Comparison of ENCODE assay signal across 35 cellular contexts in the genomic region with DNA sequence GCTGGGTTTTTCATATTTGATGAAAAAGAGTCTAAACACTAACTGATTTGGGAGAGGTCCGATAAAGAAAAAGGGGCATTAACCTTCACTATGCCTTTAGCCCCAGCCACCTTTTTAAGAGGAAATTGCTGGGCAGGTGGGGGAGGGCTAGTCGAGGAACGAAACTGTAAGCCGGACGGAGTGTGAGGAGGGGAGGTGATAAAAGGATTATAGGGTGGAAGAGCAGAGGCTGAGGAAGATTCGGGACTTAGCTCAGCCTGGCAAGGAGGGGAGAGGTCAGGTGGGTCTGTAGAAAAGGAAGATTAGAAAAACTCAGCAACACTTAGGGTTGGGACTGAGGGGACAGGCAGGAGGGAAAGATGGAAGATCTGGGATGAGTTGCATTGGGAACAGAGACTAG.
"Had no signal": no experiment of that assay in that cellular context is flagged by ENCODE, and none has a peak within 500 bp of the region (broad histone marks: within the 10 kb centered on the region; RNA-seq: fewer than 3 reads in every experiment).

No MANE protein-coding gene starts in this region.

- H3K9ac ChIP-seq: KMS-11 had no signal

- H3K4me2 ChIP-seq: KMS-11 had no signal

- H3K4me3 ChIP-seq: MG63 had no signal

- H3K27ac ChIP-seq: KMS-11 had no signal

- H3K27me3 ChIP-seq: MG63 had no signal

- H3K36me3 ChIP-seq: MG63 had no signal

- DNase-seq: Karpas-422, Kasumi-1, KBM-7, KG1, MG63, MM.1S, MV-4-11, NCI-H1048, NCI-H1092, NCI-H1092 treated with DMSO at 0.1 percent for 48 hours, NCI-H1105, NCI-H1105 treated with DMSO at 0.1 percent for 48 hours, NCI-H1417, NCI-H1417 treated with DMSO at 0.1 percent for 48 hours, NCI-H1436, NCI-H1436 treated with DMSO at 0.1 percent for 48 hours, NCI-H146, NCI-H1694, NCI-H1694 treated with DMSO at 0.1 percent for 48 hours, NCI-H187, NCI-H187 treated with DMSO at 0.1 percent for 48 hours, NCI-H1930, NCI-H2029, NCI-H2029 treated with DMSO at 0.1 percent for 48 hours, NCI-H2081, NCI-H2081 treated with DMSO at 0.1 percent for 48 hours, NCI-H2107, NCI-H2171, NCI-H2171 treated with DMSO at 0.1 percent for 48 hours, NCI-H2227 treated with DMSO at 0.1 percent for 48 hours, NCI-H226, NCI-H345, NCI-H446, NCI-H446 treated with DMSO at 0.1 percent for 48 hours had no signal

- H3K9me3 ChIP-seq: MG63 had no signal
